In the genomic region with DNA sequence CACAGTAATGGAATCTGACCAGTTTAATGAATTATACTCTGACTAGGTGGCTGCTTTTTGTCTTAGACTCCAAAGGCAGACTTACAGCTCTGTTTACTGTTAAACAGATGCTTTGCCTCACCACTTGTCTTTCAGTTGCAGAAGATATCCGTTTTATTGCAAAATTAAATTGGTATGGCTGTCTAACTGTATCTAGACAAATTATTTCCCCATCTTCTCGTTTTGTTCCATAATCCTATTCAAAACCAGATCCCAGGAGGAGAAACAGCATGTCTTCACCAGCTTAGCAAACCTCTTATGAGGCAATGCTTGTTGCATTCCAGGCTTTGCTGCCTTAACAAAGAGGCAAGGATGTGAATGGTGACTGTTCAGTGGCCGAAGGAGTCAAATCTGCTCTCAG, we compare ENCODE assay signal across 21 cellular contexts.
"Had no signal": no experiment of that assay in that cellular context is flagged by ENCODE, and none has a peak within 500 bp of the region (broad histone marks: within the 10 kb centered on the region; RNA-seq: fewer than 3 reads in every experiment).

No MANE protein-coding gene starts in this region.

- H3K27ac ChIP-seq: adrenal gland, ascending aorta, brain microvascular endothelial cell, gastrocnemius medialis, right atrium auricular region, spleen, tibial nerve had no signal

- H3K27me3 ChIP-seq: adrenal gland, ascending aorta, brain microvascular endothelial cell, gastrocnemius medialis, right atrium auricular region, spleen, tibial nerve had no signal

- ATAC-seq: effector memory CD8-positive, alpha-beta T cell; gastrocnemius medialis had no signal

- H3K9me3 ChIP-seq: adrenal gland, ascending aorta, gastrocnemius medialis, right atrium auricular region, spleen, tibial nerve had no signal

- H3K4me3 ChIP-seq: adrenal gland, ascending aorta, gastrocnemius medialis, right atrium auricular region, spleen, tibial nerve had no signal

- H3K36me3 ChIP-seq: adrenal gland, ascending aorta, brain microvascular endothelial cell, gastrocnemius medialis, right atrium auricular region, spleen, tibial nerve had no signal

- DNase-seq: activated CD4-positive, alpha-beta T cell treated with anti-CD3 and anti-CD28 coated beads for 1 hour; activated effector memory CD4-positive, alpha-beta T cell treated with Interleukin-2 at 50 U/mL for 16 hours; activated naive CD4-positive, alpha-beta T cell treated with Interleukin-2 at 50 U/mL for 16 hours; activated T-cell treated with anti-CD3 and anti-CD28 coated beads for 4 hours; adrenal gland; brain microvascular endothelial cell; caudate nucleus; cortex of kidney; effector memory CD8-positive, alpha-beta T cell; erythroblast; gastrocnemius medialis; hippocampal formation; naive B cell; nephron progenitor cell; occipital lobe; spleen; stimulated activated CD4-positive, alpha-beta T cell treated with anti-CD3 and anti-CD28 coated beads, Interleukin-2, amount 100 ng/mL, for 48 hours; stimulated activated naive CD4-positive, alpha-beta T cell treated with Interleukin-2 at 50 U/mL for 16 hours had no signal

- H3K4me1 ChIP-seq: adrenal gland, ascending aorta, gastrocnemius medialis, right atrium auricular region, spleen, tibial nerve had no signal
